Comparison of ENCODE assay signal across 1 cellular context in the genomic region with DNA sequence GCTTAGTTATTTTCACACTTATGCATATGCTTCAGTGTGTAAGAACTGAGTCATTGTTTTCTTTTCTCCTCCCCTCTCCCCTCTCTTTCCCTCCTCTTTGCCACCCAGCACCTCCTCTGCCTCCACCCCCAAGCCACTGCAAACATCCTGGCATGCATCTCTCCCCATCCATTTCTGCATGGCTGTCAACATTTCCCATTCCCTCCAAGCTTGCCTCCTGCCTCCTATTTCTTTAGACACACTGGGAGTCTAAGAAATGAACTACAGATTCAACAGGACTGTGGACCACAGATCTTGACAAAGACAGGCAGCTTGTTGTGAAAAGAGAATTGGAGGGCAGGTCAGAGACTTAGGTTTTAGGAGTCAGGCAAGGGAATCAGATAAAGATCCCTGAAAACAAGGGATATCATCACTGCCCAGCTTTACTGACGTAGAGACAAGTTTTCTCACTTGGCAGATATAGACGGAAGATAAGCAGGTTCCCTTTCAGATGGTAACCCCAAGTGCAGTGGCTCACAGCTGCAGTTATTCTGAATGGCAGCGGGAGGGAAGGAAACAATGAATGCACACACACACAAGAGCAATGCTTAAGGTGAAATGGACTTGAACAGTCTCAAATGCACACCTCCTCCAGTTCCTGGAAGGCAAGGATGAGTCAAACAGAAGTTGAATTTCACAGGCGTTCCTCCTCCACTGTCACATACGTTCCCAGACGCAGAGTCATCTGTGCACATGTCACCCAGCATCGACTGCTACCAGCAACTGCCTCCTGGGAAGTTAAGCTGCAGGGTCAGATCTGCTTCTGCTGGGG.
TF ChIP-seq lines count a peak whose summit lies in the region.

No MANE protein-coding gene starts in this region.

TF ChIP-seq in endothelial cell of umbilical vein, 7 proteins besides CTCF, POLR2A, EP300 and RAD21:
- TF ChIP-seq MYC (IDR thresholded peaks at IDR 0.05; ENCODE audit: low read depth, low read length) (no peak), FOS (IDR thresholded peaks at IDR 0.05; ENCODE audit: borderline replicate concordance, insufficient read depth, low read length) (peak; percentile 70), EZH2 (IDR thresholded peaks at IDR 0.05; ENCODE audit: borderline replicate concordance, low read depth, low read length, severe bottlenecking) (no peak), GATA2 (IDR thresholded peaks at IDR 0.05; ENCODE audit: insufficient read depth, insufficient read length, low read depth, low read length) (peak; percentile 68)
